1 cellular context compared by ENCODE assay signal in the genomic region with DNA sequence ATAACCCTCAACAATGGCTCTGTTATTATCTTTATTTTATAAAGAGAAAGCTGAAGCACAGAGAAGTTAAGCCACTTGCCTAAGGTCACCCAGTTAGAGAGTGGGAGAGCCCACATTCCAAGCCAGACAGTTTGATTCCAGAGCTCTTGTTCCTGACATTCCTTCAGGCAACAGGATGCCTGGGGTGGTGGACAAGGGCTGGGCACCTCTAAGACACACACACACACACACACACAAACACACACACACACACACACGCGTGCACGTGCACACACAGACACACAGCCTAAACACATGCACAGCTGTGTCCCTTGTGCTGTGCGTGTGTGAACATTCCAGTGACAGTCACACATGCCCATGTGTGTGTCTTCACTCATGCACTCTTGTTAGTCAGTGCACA.
TF ChIP-seq lines count a peak whose summit lies in the region.

No MANE protein-coding gene starts in this region.

TF ChIP-seq in GM23338, 12 proteins besides CTCF, POLR2A, EP300 and RAD21 (continued from another document):
- TF ChIP-seq, protein P1, sequence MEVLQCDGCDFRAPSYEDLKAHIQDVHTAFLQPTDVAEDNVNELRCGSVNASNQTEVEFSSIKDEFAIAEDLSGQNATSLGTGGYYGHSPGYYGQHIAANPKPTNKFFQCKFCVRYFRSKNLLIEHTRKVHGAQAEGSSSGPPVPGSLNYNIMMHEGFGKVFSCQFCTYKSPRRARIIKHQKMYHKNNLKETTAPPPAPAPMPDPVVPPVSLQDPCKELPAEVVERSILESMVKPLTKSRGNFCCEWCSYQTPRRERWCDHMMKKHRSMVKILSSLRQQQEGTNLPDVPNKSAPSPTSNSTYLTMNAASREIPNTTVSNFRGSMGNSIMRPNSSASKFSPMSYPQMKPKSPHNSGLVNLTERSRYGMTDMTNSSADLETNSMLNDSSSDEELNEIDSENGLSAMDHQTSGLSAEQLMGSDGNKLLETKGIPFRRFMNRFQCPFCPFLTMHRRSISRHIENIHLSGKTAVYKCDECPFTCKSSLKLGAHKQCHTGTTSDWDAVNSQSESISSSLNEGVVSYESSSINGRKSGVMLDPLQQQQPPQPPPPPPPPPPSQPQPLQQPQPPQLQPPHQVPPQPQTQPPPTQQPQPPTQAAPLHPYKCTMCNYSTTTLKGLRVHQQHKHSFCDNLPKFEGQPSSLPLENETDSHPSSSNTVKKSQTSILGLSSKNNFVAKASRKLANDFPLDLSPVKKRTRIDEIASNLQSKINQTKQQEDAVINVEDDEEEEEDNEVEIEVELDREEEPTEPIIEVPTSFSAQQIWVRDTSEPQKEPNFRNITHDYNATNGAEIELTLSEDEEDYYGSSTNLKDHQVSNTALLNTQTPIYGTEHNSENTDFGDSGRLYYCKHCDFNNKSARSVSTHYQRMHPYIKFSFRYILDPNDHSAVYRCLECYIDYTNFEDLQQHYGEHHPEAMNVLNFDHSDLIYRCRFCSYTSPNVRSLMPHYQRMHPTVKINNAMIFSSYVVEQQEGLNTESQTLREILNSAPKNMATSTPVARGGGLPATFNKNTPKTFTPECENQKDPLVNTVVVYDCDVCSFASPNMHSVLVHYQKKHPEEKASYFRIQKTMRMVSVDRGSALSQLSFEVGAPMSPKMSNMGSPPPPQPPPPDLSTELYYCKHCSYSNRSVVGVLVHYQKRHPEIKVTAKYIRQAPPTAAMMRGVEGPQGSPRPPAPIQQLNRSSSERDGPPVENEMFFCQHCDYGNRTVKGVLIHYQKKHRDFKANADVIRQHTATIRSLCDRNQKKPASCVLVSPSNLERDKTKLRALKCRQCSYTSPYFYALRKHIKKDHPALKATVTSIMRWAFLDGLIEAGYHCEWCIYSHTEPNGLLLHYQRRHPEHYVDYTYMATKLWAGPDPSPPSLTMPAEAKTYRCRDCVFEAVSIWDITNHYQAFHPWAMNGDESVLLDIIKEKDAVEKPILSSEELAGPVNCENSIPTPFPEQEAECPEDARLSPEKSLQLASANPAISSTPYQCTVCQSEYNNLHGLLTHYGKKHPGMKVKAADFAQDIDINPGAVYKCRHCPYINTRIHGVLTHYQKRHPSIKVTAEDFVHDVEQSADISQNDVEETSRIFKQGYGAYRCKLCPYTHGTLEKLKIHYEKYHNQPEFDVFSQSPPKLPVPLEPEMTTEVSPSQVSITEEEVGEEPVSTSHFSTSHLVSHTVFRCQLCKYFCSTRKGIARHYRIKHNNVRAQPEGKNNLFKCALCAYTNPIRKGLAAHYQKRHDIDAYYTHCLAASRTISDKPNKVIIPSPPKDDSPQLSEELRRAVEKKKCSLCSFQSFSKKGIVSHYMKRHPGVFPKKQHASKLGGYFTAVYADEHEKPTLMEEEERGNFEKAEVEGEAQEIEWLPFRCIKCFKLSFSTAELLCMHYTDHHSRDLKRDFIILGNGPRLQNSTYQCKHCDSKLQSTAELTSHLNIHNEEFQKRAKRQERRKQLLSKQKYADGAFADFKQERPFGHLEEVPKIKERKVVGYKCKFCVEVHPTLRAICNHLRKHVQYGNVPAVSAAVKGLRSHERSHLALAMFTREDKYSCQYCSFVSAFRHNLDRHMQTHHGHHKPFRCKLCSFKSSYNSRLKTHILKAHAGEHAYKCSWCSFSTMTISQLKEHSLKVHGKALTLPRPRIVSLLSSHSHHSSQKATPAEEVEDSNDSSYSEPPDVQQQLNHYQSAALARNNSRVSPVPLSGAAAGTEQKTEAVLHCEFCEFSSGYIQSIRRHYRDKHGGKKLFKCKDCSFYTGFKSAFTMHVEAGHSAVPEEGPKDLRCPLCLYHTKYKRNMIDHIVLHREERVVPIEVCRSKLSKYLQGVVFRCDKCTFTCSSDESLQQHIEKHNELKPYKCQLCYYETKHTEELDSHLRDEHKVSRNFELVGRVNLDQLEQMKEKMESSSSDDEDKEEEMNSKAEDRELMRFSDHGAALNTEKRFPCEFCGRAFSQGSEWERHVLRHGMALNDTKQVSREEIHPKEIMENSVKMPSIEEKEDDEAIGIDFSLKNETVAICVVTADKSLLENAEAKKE (CRISPR knock-in tag; IDR thresholded peaks at IDR 0.05), result no peak
- TF ChIP-seq POLR2AphosphoS5 (IDR thresholded peaks at IDR 0.05; ENCODE audit: low read depth), result no peak
- TF ChIP-seq ZNF114 (CRISPR knock-in tag; IDR thresholded peaks at IDR 0.05), result no peak
- TF ChIP-seq REST (IDR thresholded peaks at IDR 0.05; ENCODE audit: unreplicated experiment), result no peak
- no peak for TF ChIP-seq EZH2 (IDR thresholded peaks at IDR 0.05; ENCODE audit: low read depth, unreplicated experiment)
- no peak for TF ChIP-seq CREB1 (CRISPR knock-in tag; IDR thresholded peaks at IDR 0.05; ENCODE audit: low read depth)
- no peak for TF ChIP-seq EZH2phosphoT487 (IDR thresholded peaks at IDR 0.05; ENCODE audit: unreplicated experiment)
- TF ChIP-seq STAT1 (IDR thresholded peaks at IDR 0.05; ENCODE audit: unreplicated experiment), result no peak
- no peak for TF ChIP-seq JUNB (IDR thresholded peaks at IDR 0.05; ENCODE audit: unreplicated experiment)
TF ChIP-seq in GM23338: peak in this region for 0.
